ENCODE assay signal across 28 cellular contexts in genomic region chr4:140681201-140681600, GRCh38.
"Had no signal": no experiment of that assay in that cellular context is flagged by ENCODE, and none has a peak within 500 bp of the region (broad histone marks: within the 10 kb centered on the region; RNA-seq: fewer than 3 reads in every experiment).

No MANE protein-coding gene starts in this region.

- ATAC-seq: activated naive CD8-positive, alpha-beta T cell treated with anti-CD3 and anti-CD28 coated beads, Interleukin-2, amount 50 U/mL, for 24 hours; activated T-cell treated with anti-CD3 and anti-CD28 coated beads, Interleukin-2, amount 50 U/mL, for 72 hours; body of pancreas; foreskin keratinocyte; gastrocnemius medialis; heart left ventricle had no signal

- H3K27ac Mint-ChIP-seq: activated CD4-positive, alpha-beta memory T cell treated with anti-CD3 and anti-CD28 coated beads, Interleukin-2, amount 10 ng/mL, durations not matched to agents 7 days and 5 days; activated CD4-positive, alpha-beta T cell treated with anti-CD3 and anti-CD28 coated beads, Interleukin-2, amount 10 ng/mL, durations not matched to agents 7 days and 5 days; activated naive CD4-positive, alpha-beta T cell treated with anti-CD3 and anti-CD28 coated beads, Interleukin-2, amount 50 U/mL, for 24 hours; activated naive CD8-positive, alpha-beta T cell treated with anti-CD3 and anti-CD28 coated beads for 36 hours; activated naive CD8-positive, alpha-beta T cell treated with anti-CD3 and anti-CD28 coated beads, Interleukin-2, amount 50 U/mL, for 24 hours; activated T-cell treated with anti-CD3 and anti-CD28 coated beads, Interleukin-2, amount 50 U/mL, for 24 hours; activated T-cell treated with anti-CD3 and anti-CD28 coated beads, Interleukin-2, amount 50 U/mL, for 72 hours had no signal

- H3K27ac ChIP-seq: adrenal gland, body of pancreas, colonic mucosa, dorsolateral prefrontal cortex, epithelial cell of prostate, foreskin keratinocyte, gastrocnemius medialis, heart left ventricle had no signal

- H3K9me3 Mint-ChIP-seq: activated CD4-positive, alpha-beta memory T cell treated with anti-CD3 and anti-CD28 coated beads, Interleukin-2, amount 10 ng/mL, durations not matched to agents 7 days and 5 days; activated CD4-positive, alpha-beta T cell treated with anti-CD3 and anti-CD28 coated beads, Interleukin-2, amount 10 ng/mL, durations not matched to agents 7 days and 5 days; activated naive CD4-positive, alpha-beta T cell treated with anti-CD3 and anti-CD28 coated beads, Interleukin-2, amount 50 U/mL, for 24 hours; activated naive CD8-positive, alpha-beta T cell treated with anti-CD3 and anti-CD28 coated beads for 36 hours; activated naive CD8-positive, alpha-beta T cell treated with anti-CD3 and anti-CD28 coated beads, Interleukin-2, amount 50 U/mL, for 24 hours; activated T-cell treated with anti-CD3 and anti-CD28 coated beads, Interleukin-2, amount 50 U/mL, for 24 hours; activated T-cell treated with anti-CD3 and anti-CD28 coated beads, Interleukin-2, amount 50 U/mL, for 72 hours had no signal

- H3K27me3 ChIP-seq: adrenal gland, body of pancreas, colonic mucosa, dorsolateral prefrontal cortex, foreskin keratinocyte, gastrocnemius medialis, heart left ventricle had no signal

- H3K4me3 ChIP-seq: adrenal gland, body of pancreas, colonic mucosa, dorsolateral prefrontal cortex, gastrocnemius medialis, heart left ventricle had no signal

- H3K4me1 Mint-ChIP-seq: activated CD4-positive, alpha-beta memory T cell treated with anti-CD3 and anti-CD28 coated beads, Interleukin-2, amount 10 ng/mL, durations not matched to agents 7 days and 5 days; activated CD4-positive, alpha-beta T cell treated with anti-CD3 and anti-CD28 coated beads, Interleukin-2, amount 10 ng/mL, durations not matched to agents 7 days and 5 days; activated naive CD4-positive, alpha-beta T cell treated with anti-CD3 and anti-CD28 coated beads, Interleukin-2, amount 50 U/mL, for 24 hours; activated naive CD8-positive, alpha-beta T cell treated with anti-CD3 and anti-CD28 coated beads for 36 hours; activated naive CD8-positive, alpha-beta T cell treated with anti-CD3 and anti-CD28 coated beads, Interleukin-2, amount 50 U/mL, for 24 hours had no signal

- DNase-seq: activated CD4-positive, alpha-beta memory T cell treated with anti-CD3 and anti-CD28 coated beads, Interleukin-2, amount 10 ng/mL, durations not matched to agents 7 days and 5 days; activated CD4-positive, alpha-beta T cell treated with anti-CD3 and anti-CD28 coated beads for 1 hour; activated CD4-positive, alpha-beta T cell treated with anti-CD3 and anti-CD28 coated beads for 4 hours; activated CD4-positive, alpha-beta T cell treated with anti-CD3 and anti-CD28 coated beads, Interleukin-2, amount 10 ng/mL, durations not matched to agents 7 days and 5 days; activated CD4-positive, alpha-beta T cell treated with anti-CD3 and anti-CD28 coated beads, Interleukin-2, amount 50 U/mL, for 4 hours; activated CD8-positive, alpha-beta memory T cell treated with anti-CD3 and anti-CD28 coated beads, Interleukin-2, amount 50 U/mL, for 48 hours; activated gamma-delta T cell; activated naive CD4-positive, alpha-beta T cell; activated naive CD8-positive, alpha-beta T cell treated with anti-CD3 and anti-CD28 coated beads for 36 hours; activated naive CD8-positive, alpha-beta T cell treated with anti-CD3 and anti-CD28 coated beads, Interleukin-2, amount 50 U/mL, for 24 hours; activated T-cell treated with anti-CD3 and anti-CD28 coated beads for 4 hours; activated T-cell treated with anti-CD3 and anti-CD28 coated beads, Interleukin-2, amount 50 U/mL, for 24 hours; activated T-cell treated with anti-CD3 and anti-CD28 coated beads, Interleukin-2, amount 50 U/mL, for 72 hours; adrenal gland; amygdala; aorta; body of pancreas; caudate nucleus; colonic mucosa; dorsolateral prefrontal cortex; effector memory CD4-positive, alpha-beta T cell; foreskin keratinocyte; gastrocnemius medialis; glutamatergic neuron; heart left ventricle; T-helper 2 cell had no signal

- H3K4me1 ChIP-seq: adrenal gland, body of pancreas, colonic mucosa, foreskin keratinocyte, gastrocnemius medialis had no signal

- H3K4me3 Mint-ChIP-seq: activated CD4-positive, alpha-beta memory T cell treated with anti-CD3 and anti-CD28 coated beads, Interleukin-2, amount 10 ng/mL, durations not matched to agents 7 days and 5 days; activated CD4-positive, alpha-beta T cell treated with anti-CD3 and anti-CD28 coated beads, Interleukin-2, amount 10 ng/mL, durations not matched to agents 7 days and 5 days; activated naive CD4-positive, alpha-beta T cell treated with anti-CD3 and anti-CD28 coated beads, Interleukin-2, amount 50 U/mL, for 24 hours; activated naive CD8-positive, alpha-beta T cell treated with anti-CD3 and anti-CD28 coated beads for 36 hours; activated naive CD8-positive, alpha-beta T cell treated with anti-CD3 and anti-CD28 coated beads, Interleukin-2, amount 50 U/mL, for 24 hours; activated T-cell treated with anti-CD3 and anti-CD28 coated beads, Interleukin-2, amount 50 U/mL, for 24 hours; activated T-cell treated with anti-CD3 and anti-CD28 coated beads, Interleukin-2, amount 50 U/mL, for 72 hours had no signal

- H3K36me3 Mint-ChIP-seq: activated naive CD4-positive, alpha-beta T cell treated with anti-CD3 and anti-CD28 coated beads, Interleukin-2, amount 50 U/mL, for 24 hours; activated naive CD8-positive, alpha-beta T cell treated with anti-CD3 and anti-CD28 coated beads for 36 hours had no signal
